Comparison of ENCODE assay signal across 8 cellular contexts in the genomic region with DNA sequence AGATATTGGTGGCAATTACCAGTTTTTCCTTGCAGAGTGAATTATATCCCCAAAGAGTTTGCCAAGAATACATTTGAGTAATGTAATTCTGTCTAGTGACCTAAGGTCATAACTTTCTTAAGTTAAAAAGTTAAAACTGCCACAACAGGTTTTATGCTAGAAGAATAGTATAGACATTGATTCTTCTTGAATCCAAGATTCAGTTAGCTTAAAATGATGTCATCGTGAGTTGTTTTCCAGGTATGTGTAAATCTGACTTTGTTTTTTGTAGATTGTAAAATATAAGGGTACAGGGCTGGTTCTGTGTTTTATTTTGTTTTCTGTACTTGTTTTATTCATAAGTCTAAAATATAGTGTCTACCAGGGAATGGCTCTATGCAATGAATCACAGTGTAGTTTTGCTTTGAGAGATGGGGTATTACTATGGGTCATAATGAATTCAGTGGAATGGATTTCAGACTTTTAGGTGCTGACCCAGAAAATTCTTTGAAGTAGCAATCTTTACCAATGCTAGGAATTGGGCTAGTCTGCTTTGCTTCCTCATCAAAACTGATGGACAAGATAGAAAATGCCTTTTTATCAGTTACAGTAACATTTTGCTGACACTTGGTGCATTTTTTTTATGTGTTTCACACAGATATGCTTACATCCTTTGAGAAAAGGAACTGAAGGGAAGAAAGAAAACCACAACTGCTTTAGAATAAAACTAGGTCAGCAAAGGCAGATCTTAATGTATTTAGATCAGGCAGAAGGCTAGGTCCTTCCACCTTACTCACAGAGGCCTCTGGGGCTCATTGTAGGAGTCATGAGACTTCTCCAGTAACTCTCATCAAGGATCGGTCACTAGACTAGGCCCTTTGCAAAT. TPM values are rescaled to one million over a fixed set of nuclear protein-coding genes. Genes with fewer than 3 reads are reported as not detected.
DNase-seq lines count a peak whose midpoint lies in the region; ATAC-seq and TF ChIP-seq lines count a peak whose summit lies in the region.

No MANE protein-coding gene starts in this region.

- H3K36me3 Mint-ChIP-seq in Calu3 (ENCODE audit: insufficient read depth, unreplicated experiment) (peaks cover 10% of the 10 kb centered on the region), Caco-2 (ENCODE audit: insufficient read depth, unreplicated experiment) (no peaks in the 10 kb centered on the region), GM23338 (ENCODE audit: low read depth) (peaks cover 22% of the 10 kb centered on the region)
- peaks cover 9% of the 10 kb centered on the region for H3K36me3 Mint-ChIP-seq in activated naive CD8-positive, alpha-beta T cell treated with anti-CD3 and anti-CD28 coated beads, Interleukin-2, amount 50 U/mL, for 24 hours (ENCODE audit: low read depth)

- POLR2A ChIA-PET in Caco-2 (lab: Charles Lee), result no interaction called here

- no peak overlapping the region for H2AFZ ChIP-seq in GM23338

- TSS peak; percentile 22 for BruUV-seq in Calu3 (replicated peaks; lab: Mats Ljungman, UMichigan)
- no TSS peak for BruUV-seq in Caco-2 (replicated peaks; lab: Mats Ljungman, UMichigan)

- H3K4me3 Mint-ChIP-seq in Calu3 (ENCODE audit: low read depth, unreplicated experiment), result peak overlapping the region; percentile 42
- H3K4me3 Mint-ChIP-seq in activated naive CD8-positive, alpha-beta T cell treated with anti-CD3 and anti-CD28 coated beads, Interleukin-2, amount 50 U/mL, for 24 hours, result peak overlapping the region; percentile 41
- H3K4me3 Mint-ChIP-seq in Caco-2 (ENCODE audit: unreplicated experiment), result no peak overlapping the region
- H3K4me3 Mint-ChIP-seq in GM23338, result no peak overlapping the region

- intact Hi-C loops in Calu3 (cut with micrococcal nuclease; ENCODE audit: unreplicated experiment) (loop anchor here (1.0 to 5.0 kb wide), 4 partner anchors 97 to 219 kb away; no protein-coding TSS in a partner anchor), Caco-2 (cut with micrococcal nuclease; ENCODE audit: unreplicated experiment) (no loop called here)

- peak; percentile 28 for ATAC-seq in GM19463 (IDR thresholded peaks at IDR 0.05; ENCODE audit: unreplicated experiment)
- ATAC-seq in HG03520 (IDR thresholded peaks at IDR 0.05; ENCODE audit: unreplicated experiment), result peak; percentile 28
- peak; percentile 70 for ATAC-seq in activated naive CD8-positive, alpha-beta T cell treated with anti-CD3 and anti-CD28 coated beads, Interleukin-2, amount 50 U/mL, for 24 hours
- ATAC-seq in GM23338, result no peak

- 0 out of 2 replicates have a peak, but pooled peaks cover 3% of the 10 kb centered on the region for H3K9me2 ChIP-seq in GM23338 (ENCODE audit: insufficient read depth)

- TF ChIP-seq CTCF in Calu3 (IDR thresholded peaks at IDR 0.05; ENCODE audit: unreplicated experiment) (no peak), Caco-2 (IDR thresholded peaks at IDR 0.05; ENCODE audit: insufficient read depth in 1 of 2, low read depth in 1 of 2, low read length in 1 of 2, severe bottlenecking in 1 of 2, unreplicated experiment in 1 of 2) (no peak), GM23338 (conservative IDR thresholded peaks at IDR 0.05; ENCODE audit: low read depth in 2 of 2) (no peak)

- H3K27me3 Mint-ChIP-seq in Calu3 (ENCODE audit: unreplicated experiment) (no peaks in the 10 kb centered on the region), Caco-2 (ENCODE audit: insufficient read depth, unreplicated experiment) (no peaks in the 10 kb centered on the region), GM23338 (ENCODE audit: insufficient read depth, low read depth, poor library complexity) (no peaks in the 10 kb centered on the region)
- H3K27me3 Mint-ChIP-seq in activated naive CD8-positive, alpha-beta T cell treated with anti-CD3 and anti-CD28 coated beads, Interleukin-2, amount 50 U/mL, for 24 hours, result no peaks in the 10 kb centered on the region

- DNase-seq in Calu3, result no peak
- no peak for DNase-seq in activated naive CD8-positive, alpha-beta T cell treated with anti-CD3 and anti-CD28 coated beads, Interleukin-2, amount 50 U/mL, for 24 hours
- no peak for DNase-seq in Caco-2
- DNase-seq in NCI-H510A treated with DMSO at 0.1 percent for 48 hours (lab: John Stamatoyannopoulos, UW), result no peak
- DNase-seq in GM23338 (ENCODE audit: low spot score), result no peak

- H3K4me1 ChIP-seq in thymus (ENCODE audit: control insufficient read depth, insufficient read depth, low read length), result peaks cover 45% of the 10 kb centered on the region
- peaks cover 8% of the 10 kb centered on the region; the same call in 1 of the 2 replicates for H3K4me1 ChIP-seq in Caco-2
- H3K4me1 ChIP-seq in GM23338 (ENCODE audit: insufficient read depth), result no peaks in the 10 kb centered on the region

- H3F3A ChIP-seq in GM23338 (replicated peaks; ENCODE audit: low read depth), result no peaks in the 10 kb centered on the region

- H3K9me3 Mint-ChIP-seq in Calu3 (ENCODE audit: low read depth, unreplicated experiment), result peaks cover 3% of the 10 kb centered on the region
- H3K9me3 Mint-ChIP-seq in activated naive CD8-positive, alpha-beta T cell treated with anti-CD3 and anti-CD28 coated beads, Interleukin-2, amount 50 U/mL, for 24 hours, result peaks cover 18% of the 10 kb centered on the region
- H3K9me3 Mint-ChIP-seq in Caco-2 (ENCODE audit: unreplicated experiment), result peaks cover 11% of the 10 kb centered on the region
- H3K9me3 Mint-ChIP-seq in GM23338, result peaks cover 22% of the 10 kb centered on the region

- H3K79me2 ChIP-seq in GM23338 (replicated peaks; ENCODE audit: insufficient read depth), result peaks cover 62% of the 10 kb centered on the region

- H3K9me3 ChIP-seq in thymus (ENCODE audit: control insufficient read depth), result no peaks in the 10 kb centered on the region
- H3K9me3 ChIP-seq in Caco-2, result peaks cover 16% of the 10 kb centered on the region

- WGBS in thymus, result 57% methylated on average over 2 of the region's 2 CpGs

- H3K4me1 Mint-ChIP-seq in Calu3 (ENCODE audit: low read depth, unreplicated experiment), result peaks cover 71% of the 10 kb centered on the region
- peaks cover 80% of the 10 kb centered on the region for H3K4me1 Mint-ChIP-seq in activated naive CD8-positive, alpha-beta T cell treated with anti-CD3 and anti-CD28 coated beads, Interleukin-2, amount 50 U/mL, for 24 hours
- H3K4me1 Mint-ChIP-seq in Caco-2 (ENCODE audit: low read depth, unreplicated experiment), result peaks cover 7% of the 10 kb centered on the region
- H3K4me1 Mint-ChIP-seq in GM23338, result peaks cover 8% of the 10 kb centered on the region; the same call in 2 of the 3 replicates

- H3K4me2 ChIP-seq in GM23338, result no peak overlapping the region

- no peaks in the 10 kb centered on the region for H3K27me3 ChIP-seq in thymus (ENCODE audit: control insufficient read depth, insufficient read depth)
- no peaks in the 10 kb centered on the region for H3K27me3 ChIP-seq in Caco-2 (replicated peaks; ENCODE audit: control insufficient read depth, insufficient read depth, low read length)
- no peaks in the 10 kb centered on the region for H3K27me3 ChIP-seq in GM23338 (ENCODE audit: insufficient read depth)

- peak overlapping the region; percentile 23 for H3K4me3 ChIP-seq in thymus (ENCODE audit: low read length)
- H3K4me3 ChIP-seq in Caco-2 (ENCODE audit: low read depth, low read length), result no peak overlapping the region
- H3K4me3 ChIP-seq in GM23338, result no peak overlapping the region

- H3K27ac Mint-ChIP-seq in Calu3 (ENCODE audit: unreplicated experiment), result peak overlapping the region; percentile 97
- peak overlapping the region; percentile 87 for H3K27ac Mint-ChIP-seq in activated naive CD8-positive, alpha-beta T cell treated with anti-CD3 and anti-CD28 coated beads, Interleukin-2, amount 50 U/mL, for 24 hours
- H3K27ac Mint-ChIP-seq in Caco-2 (ENCODE audit: unreplicated experiment), result no peak overlapping the region
- no peak overlapping the region for H3K27ac Mint-ChIP-seq in GM23338

- H3K36me3 ChIP-seq in thymus (ENCODE audit: control insufficient read depth, insufficient read depth) (no peaks in the 10 kb centered on the region), Caco-2 (ENCODE audit: control insufficient read depth, insufficient read depth, low read length) (no peaks in the 10 kb centered on the region), GM23338 (ENCODE audit: insufficient read depth) (peaks cover 11% of the 10 kb centered on the region; the same call in 1 of the 2 replicates)

- H4K20me1 ChIP-seq in GM23338 (replicated peaks; ENCODE audit: insufficient read depth), result no peaks in the 10 kb centered on the region; the same call in none of the 2 replicates

- H3K27ac ChIP-seq in thymus (ENCODE audit: low read depth), result peak overlapping the region; percentile 86
- no peak overlapping the region for H3K27ac ChIP-seq in GM23338 (ENCODE audit: low read depth)

- CTCF ChIA-PET in Calu3 (lab: Charles Lee), result interaction anchor here (0.9 to 1.9 kb wide), 2 partner anchors 12 to 347 kb away, joined by 3 to 10 read pairs; no protein-coding TSS in a partner anchor
- CTCF ChIA-PET in Caco-2 (lab: Charles Lee), result no interaction called here

TF ChIP-seq in GM23338, 12 proteins besides CTCF, POLR2A, EP300 and RAD21 (continues in another document):
- TF ChIP-seq POLR2AphosphoS5 (IDR thresholded peaks at IDR 0.05; ENCODE audit: low read depth), result no peak
- no peak for TF ChIP-seq STAT1 (IDR thresholded peaks at IDR 0.05; ENCODE audit: unreplicated experiment)
- TF ChIP-seq EZH2phosphoT487 (IDR thresholded peaks at IDR 0.05; ENCODE audit: unreplicated experiment), result no peak
- TF ChIP-seq, protein P1, sequence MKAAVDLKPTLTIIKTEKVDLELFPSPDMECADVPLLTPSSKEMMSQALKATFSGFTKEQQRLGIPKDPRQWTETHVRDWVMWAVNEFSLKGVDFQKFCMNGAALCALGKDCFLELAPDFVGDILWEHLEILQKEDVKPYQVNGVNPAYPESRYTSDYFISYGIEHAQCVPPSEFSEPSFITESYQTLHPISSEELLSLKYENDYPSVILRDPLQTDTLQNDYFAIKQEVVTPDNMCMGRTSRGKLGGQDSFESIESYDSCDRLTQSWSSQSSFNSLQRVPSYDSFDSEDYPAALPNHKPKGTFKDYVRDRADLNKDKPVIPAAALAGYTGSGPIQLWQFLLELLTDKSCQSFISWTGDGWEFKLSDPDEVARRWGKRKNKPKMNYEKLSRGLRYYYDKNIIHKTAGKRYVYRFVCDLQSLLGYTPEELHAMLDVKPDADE (IDR thresholded peaks at IDR 0.05), result no peak

RNA-seq across cellular contexts. Expression of a gene that starts 20.8 kb away (rescaled TPM):
- total RNA-seq in Calu3 (2022), result 112 and 129 TPM in 2 replicates
- polyA plus RNA-seq in thymus, result 8.8 TPM
- 21.7 and 22.1 TPM in 2 replicates for total RNA-seq in Caco-2 (2022)
- total RNA-seq in GM23338 (2014; rRNA removed; shearing (Covaris generic)), result 25.4 and 27.6 TPM in 2 replicates
- 4.6 and 7.0 TPM in 2 replicates for polyA plus RNA-seq in GM23338 (2016; fragmentation: Nextera tagmentation; extraction: Ambion mirVana)

Comparison
In these comparisons a context has a peak if more than half of its experiments do, and no peak if none do; other contexts are left out.
1. H3K27ac Mint-ChIP-seq: peak in Calu3 (single experiment) and activated naive CD8-positive, alpha-beta T cell treated with anti-CD3 and anti-CD28 coated beads, Interleukin-2, amount 50 U/mL, for 24 hours (single experiment); none in Caco-2 (single experiment) and GM23338 (single experiment).
2. H3K4me3 Mint-ChIP-seq: peak in Calu3 (single experiment) and activated naive CD8-positive, alpha-beta T cell treated with anti-CD3 and anti-CD28 coated beads, Interleukin-2, amount 50 U/mL, for 24 hours (single experiment); none in Caco-2 (single experiment) and GM23338 (single experiment).